16 cellular contexts compared by ENCODE assay signal in the genomic region with DNA sequence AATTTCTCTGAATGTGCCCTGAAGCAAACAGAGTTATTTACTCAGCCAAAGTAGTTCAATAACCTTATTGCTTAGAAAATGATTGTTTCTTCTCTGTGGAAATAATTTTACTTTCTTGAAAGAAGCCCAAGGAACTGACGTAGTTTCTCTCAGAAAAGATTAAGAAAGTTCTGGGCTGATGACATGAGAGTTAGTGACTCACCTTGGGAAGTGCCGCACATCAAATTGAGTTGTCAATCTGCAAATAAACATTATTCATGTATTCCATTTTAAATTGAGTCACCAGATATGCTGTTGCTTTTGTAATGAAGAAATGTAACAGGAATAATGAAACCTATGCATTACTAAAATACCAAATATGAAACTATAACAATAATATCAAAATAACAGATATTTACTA.
"Had no signal": no experiment of that assay in that cellular context is flagged by ENCODE, and none has a peak within 500 bp of the region (broad histone marks: within the 10 kb centered on the region; RNA-seq: fewer than 3 reads in every experiment).

No MANE protein-coding gene starts in this region.

- H3K4me1 Mint-ChIP-seq: activated CD4-positive, alpha-beta T cell treated with anti-CD3 and anti-CD28 coated beads, Interleukin-2, amount 10 ng/mL, durations not matched to agents 24 days and 14 days; endodermal cell; immature natural killer cell; nephron; stimulated activated naive CD8-positive, alpha-beta T cell treated with anti-CD3 and anti-CD28 coated beads, Interleukin-15, amount 100 ng/mL, for 72 hours had no signal

- H3K9me3 Mint-ChIP-seq: endodermal cell, nephron, type B pancreatic cell had no signal

- DNase-seq: activated CD4-positive, alpha-beta T cell treated with anti-CD3 and anti-CD28 coated beads, Interleukin-2, amount 10 ng/mL, durations not matched to agents 24 days and 14 days; activated CD4-positive, CD25-positive, alpha-beta regulatory T cell; activated CD8-positive, alpha-beta memory T cell treated with anti-CD3 and anti-CD28 coated beads, Interleukin-2, amount 50 U/mL, for 48 hours; activated gamma-delta T cell treated with Interleukin-2 at 50 U/mL for 16 hours; activated T-cell treated with anti-CD3 and anti-CD28 coated beads, Interleukin-2, amount 50 U/mL, for 72 hours; dorsolateral prefrontal cortex; endodermal cell; foreskin melanocyte; immature natural killer cell; stimulated activated CD4-positive, alpha-beta T cell treated with anti-CD3 and anti-CD28 coated beads, Interleukin-1b, Interleukin-23, amount 100 ng/mL, for 48 hours; stimulated activated naive CD8-positive, alpha-beta T cell treated with anti-CD3 and anti-CD28 coated beads, Interleukin-15, amount 100 ng/mL, for 72 hours had no signal

- ATAC-seq: activated T-cell treated with anti-CD3 and anti-CD28 coated beads, Interleukin-2, amount 50 U/mL, for 72 hours; sciatic nerve; stimulated activated naive CD8-positive, alpha-beta T cell treated with anti-CD3 and anti-CD28 coated beads, Interleukin-15, amount 100 ng/mL, for 72 hours had no signal

- H3K27me3 Mint-ChIP-seq: activated CD4-positive, alpha-beta T cell treated with anti-CD3 and anti-CD28 coated beads, Interleukin-2, amount 10 ng/mL, durations not matched to agents 24 days and 14 days; activated naive CD8-positive, alpha-beta T cell; stimulated activated naive CD8-positive, alpha-beta T cell treated with anti-CD3 and anti-CD28 coated beads, Interleukin-15, amount 100 ng/mL, for 72 hours; type B pancreatic cell had no signal

- H3K4me3 ChIP-seq: dorsolateral prefrontal cortex had no signal

- H3K27ac ChIP-seq: dorsolateral prefrontal cortex had no signal

- H3K36me3 Mint-ChIP-seq: activated naive CD8-positive, alpha-beta T cell; type B pancreatic cell had no signal

- H3K4me3 Mint-ChIP-seq: activated CD4-positive, alpha-beta T cell treated with anti-CD3 and anti-CD28 coated beads, Interleukin-2, amount 10 ng/mL, durations not matched to agents 24 days and 14 days; activated naive CD8-positive, alpha-beta T cell; activated T-cell treated with anti-CD3 and anti-CD28 coated beads, Interleukin-2, amount 50 U/mL, for 72 hours; endodermal cell; immature natural killer cell; nephron; stimulated activated naive CD8-positive, alpha-beta T cell treated with anti-CD3 and anti-CD28 coated beads, Interleukin-15, amount 100 ng/mL, for 72 hours; T-helper 2 cell treated with Interferon-gamma antibody and Interleukin-4, amounts not matched to agents 5 μg/mL and 100 μg/mL, for 36 hours; type B pancreatic cell had no signal

- H3K27ac Mint-ChIP-seq: activated CD4-positive, alpha-beta T cell treated with anti-CD3 and anti-CD28 coated beads, Interleukin-2, amount 10 ng/mL, durations not matched to agents 24 days and 14 days; activated naive CD8-positive, alpha-beta T cell; activated T-cell treated with anti-CD3 and anti-CD28 coated beads, Interleukin-2, amount 50 U/mL, for 72 hours; endodermal cell; immature natural killer cell; nephron; stimulated activated naive CD8-positive, alpha-beta T cell treated with anti-CD3 and anti-CD28 coated beads, Interleukin-15, amount 100 ng/mL, for 72 hours; T-helper 2 cell treated with Interferon-gamma antibody and Interleukin-4, amounts not matched to agents 5 μg/mL and 100 μg/mL, for 36 hours; type B pancreatic cell had no signal
